37 cellular contexts compared by ENCODE assay signal in genomic region chr1:53500184-53501064, GRCh38. TPM values are rescaled to one million over a fixed set of nuclear protein-coding genes. Genes with fewer than 3 reads are reported as not detected.
DNase-seq lines count a peak whose midpoint lies in the region; ATAC-seq, FAIRE-seq and TF ChIP-seq lines count a peak whose summit lies in the region.
"Had no signal": no experiment of that assay in that cellular context is flagged by ENCODE, and none has a peak within 500 bp of the region (broad histone marks: within the 10 kb centered on the region; RNA-seq: fewer than 3 reads in every experiment).

No MANE protein-coding gene starts in this region.

- no peak overlapping the region for H3K4me3 ChIP-seq in mesenchymal stem cell (ENCODE audit: insufficient read depth in 1 of 2, low read depth in 1 of 2, low read length in 2 of 2)
- no peak overlapping the region for H3K4me3 ChIP-seq in HepG2 (replicated peaks in 1 of 3; ENCODE audit: insufficient read depth in 1 of 3, low read depth in 2 of 3, low read length in 3 of 3)
- H3K4me3 ChIP-seq: dorsolateral prefrontal cortex, esophagus squamous epithelium, heart left ventricle, pancreas, PC-9, skin epidermis had no signal

- POLR2A ChIA-PET in HepG2 (lab: Yijun Ruan, JAX), result no interaction called here

- TF ChIP-seq CTCF in HepG2 (CRISPR knock-in tag; IDR thresholded peaks at IDR 0.05), result no peak

- H2BK12ac ChIP-seq in mesenchymal stem cell (ENCODE audit: low read length in 2 of 2), result no peak overlapping the region

- intact Hi-C loops in Right ventricle myocardium inferior (cut with DNase I), result no loop called here
- intact Hi-C loops in cardiac septum (cut with DNase I), result no loop called here
- intact Hi-C loops in HepG2 (cut with micrococcal nuclease; ENCODE audit: unreplicated experiment), result no loop called here

- H3K4me1 ChIP-seq in mesenchymal stem cell (ENCODE audit: control insufficient read depth, insufficient read depth, low read depth, low read length) (peaks cover 3% of the 10 kb centered on the region), HepG2 (ENCODE audit: insufficient read depth, low read length) (no peaks in the 10 kb centered on the region)
- H3K4me1 ChIP-seq: esophagus squamous epithelium, heart left ventricle, pancreas had no signal

- H3K4me2 ChIP-seq in mesenchymal stem cell (ENCODE audit: low read length, poor library complexity, severe bottlenecking), result no peak overlapping the region
- H3K4me2 ChIP-seq in HepG2 (ENCODE audit: low read depth, low read length), result no peak overlapping the region
- H3K4me2 ChIP-seq: PC-9 had no signal

- no peak overlapping the region for H2BK15ac ChIP-seq in mesenchymal stem cell (ENCODE audit: low read depth, poor library complexity, severe bottlenecking)

- no peaks in the 10 kb centered on the region for H4K20me1 ChIP-seq in HepG2 (ENCODE audit: insufficient read depth, low read length)

- H3K79me2 ChIP-seq in HepG2 (ENCODE audit: insufficient read depth, low read length), result no peaks in the 10 kb centered on the region

- TF ChIP-seq RAD21 in HepG2 (CRISPR knock-in tag; IDR thresholded peaks at IDR 0.05), result no peak

- 48% methylated on average over 34 of the region's 34 CpGs for WGBS in mesenchymal stem cell
- WGBS in HepG2 (ENCODE audit: low lambda C conversion rate), result 32% methylated on average over 17 of the region's 34 CpGs

- H3K18ac ChIP-seq in mesenchymal stem cell (ENCODE audit: low read depth in 1 of 2, low read length in 2 of 2), result no peak overlapping the region

- no peak overlapping the region for H3K23ac ChIP-seq in mesenchymal stem cell (ENCODE audit: low read length in 2 of 2)

- BruUV-seq in HepG2 (replicated peaks; lab: Mats Ljungman, UMichigan), result no TSS peak

- no peak for FAIRE-seq in HepG2 (lab: Jason Lieb, UNC)
- FAIRE-seq: A204.1, D721Med, GM18507, GM19239, pancreas had no signal

- H4K91ac ChIP-seq in mesenchymal stem cell (ENCODE audit: low read length), result no peak overlapping the region

- DNase-seq in Right ventricle myocardium inferior (ENCODE audit: missing footprints) (peak; percentile 55), cardiac septum (ENCODE audit: low spot score) (no peak), NCI-H446 treated with DMSO at 0.1 percent for 48 hours (lab: John Stamatoyannopoulos, UW) (peak; percentile 96), mesenchymal stem cell (peak; percentile 31), HepG2 (ENCODE audit: low spot score) (no peak)
- no peak for DNase-seq in activated effector memory CD4-positive, alpha-beta T cell treated with anti-CD3 and anti-CD28 coated beads, Interleukin-2, amount 50 U/mL, for 16 hours
- DNase-seq: activated CD8-positive, alpha-beta T cell treated with anti-CD3 and anti-CD28 coated beads, Interleukin-2, amount 10 ng/mL, durations not matched to agents 7 days and 5 days; amygdala; CD4-positive, alpha-beta T cell; dorsolateral prefrontal cortex; EL; esophagus squamous epithelium; foreskin melanocyte; GOT3; heart left ventricle; midbrain; naive thymus-derived CD4-positive, alpha-beta T cell; NCI-H1930; NCI-H526; PC-9; stimulated activated naive B cell treated with anti-CD40 and anti-IgM and Interleukin-4, amounts not matched to agents 10 μg/mL and 1 μg/mL and 100 μg/mL, for 72 hours; substantia nigra had no signal

- no peak overlapping the region for H2AFZ ChIP-seq in mesenchymal stem cell (ENCODE audit: low read depth, low read length)
- no peak overlapping the region for H2AFZ ChIP-seq in HepG2 (ENCODE audit: low read length)
- H2AFZ ChIP-seq: PC-9 had no signal

- H3K36me3 ChIP-seq in mesenchymal stem cell (ENCODE audit: control insufficient read depth in 1 of 2, insufficient read depth in 2 of 2, low read depth in 1 of 2, low read length in 2 of 2), result no peaks in the 10 kb centered on the region
- H3K36me3 ChIP-seq in HepG2 (replicated peaks in 1 of 2; ENCODE audit: control insufficient read depth in 1 of 2, insufficient read depth in 2 of 2, low read length in 2 of 2), result no peaks in the 10 kb centered on the region
- H3K36me3 ChIP-seq: esophagus squamous epithelium, heart left ventricle, pancreas had no signal

- H3K79me1 ChIP-seq in mesenchymal stem cell (replicated peaks; ENCODE audit: low read length, poor library complexity, severe bottlenecking), result no peaks in the 10 kb centered on the region

- CTCF ChIA-PET in HepG2 (lab: Yijun Ruan, JAX; ENCODE audit: low intra/inter-chr PET ratio, low total read pairs), result no interaction called here

- H3K9ac ChIP-seq in mesenchymal stem cell (ENCODE audit: low read length), result no peak overlapping the region
- H3K9ac ChIP-seq in HepG2 (ENCODE audit: insufficient read depth, low read depth, low read length), result no peak overlapping the region

- H3K27me3 ChIP-seq in mesenchymal stem cell (ENCODE audit: control insufficient read depth in 1 of 2, insufficient read depth in 1 of 2, low read length in 2 of 2) (peaks cover 16 to 48% of the 10 kb centered on the region in 2 experiments), HepG2 (ENCODE audit: control insufficient read depth in 1 of 2, insufficient read depth in 2 of 2, low read length in 2 of 2) (peaks cover 7 to 41% of the 10 kb centered on the region in 2 experiments; a peak in 4 of 5 replicates)
- H3K27me3 ChIP-seq: pancreas had no signal

- in situ Hi-C loops in HepG2 (cut with HindIII; ENCODE audit: extremely low pct_ligation_motif_present, low pct_unique_long_range_greater_than_20kb), result no loop called here

- no peak overlapping the region for H2AK5ac ChIP-seq in mesenchymal stem cell (ENCODE audit: low read length, severe bottlenecking)

- no peak for ATAC-seq in Right ventricle myocardium inferior
- no peak for ATAC-seq in HG02973 (IDR thresholded peaks at IDR 0.05; ENCODE audit: unreplicated experiment)
- ATAC-seq in HepG2, result no peak
- ATAC-seq in HG02840 (IDR thresholded peaks at IDR 0.05; ENCODE audit: low FRiP score, unreplicated experiment), result no peak
- ATAC-seq: activated CD8-positive, alpha-beta T cell treated with anti-CD3 and anti-CD28 coated beads, Interleukin-2, amount 10 ng/mL, durations not matched to agents 7 days and 5 days; activated T-helper 17 cell treated with anti-CD3 and anti-CD28 coated beads, Interleukin-2, amount 50 U/mL, for 72 hours; heart left ventricle; naive thymus-derived CD4-positive, alpha-beta T cell; pancreas; stimulated activated naive B cell treated with anti-CD40 and anti-IgM and Interleukin-4, amounts not matched to agents 10 μg/mL and 1 μg/mL and 100 μg/mL, for 72 hours had no signal

- TF ChIP-seq EP300 in HepG2 (IDR thresholded peaks at IDR 0.05; ENCODE audit: low read depth in 2 of 2, low read length in 2 of 2) (no peak), HepG2 (CRISPR knock-in tag; IDR thresholded peaks at IDR 0.05; ENCODE audit: borderline replicate concordance) (no peak)

- H4K8ac ChIP-seq in mesenchymal stem cell (ENCODE audit: low read length), result no peak overlapping the region

- no peak overlapping the region for H2BK120ac ChIP-seq in mesenchymal stem cell (ENCODE audit: low read depth, low read length)

- H3K9me3 ChIP-seq in mesenchymal stem cell (ENCODE audit: control insufficient read depth, low read length) (no peaks in the 10 kb centered on the region), HepG2 (ENCODE audit: low read length) (no peaks in the 10 kb centered on the region)
- H3K9me3 ChIP-seq: esophagus squamous epithelium, heart left ventricle, pancreas had no signal

- H3K27ac ChIP-seq in mesenchymal stem cell (ENCODE audit: low read length, poor library complexity, severe bottlenecking), result no peak overlapping the region
- H3K27ac ChIP-seq in HepG2 (ENCODE audit: extremely low read length, insufficient read depth, low read length), result no peak overlapping the region
- H3K27ac ChIP-seq: dorsolateral prefrontal cortex, esophagus squamous epithelium, pancreas, PC-9, skin epidermis had no signal

- H3K14ac ChIP-seq in mesenchymal stem cell (ENCODE audit: low read length in 2 of 2), result no peak overlapping the region

- no peak overlapping the region for H2BK5ac ChIP-seq in mesenchymal stem cell (ENCODE audit: low read depth, low read length, poor library complexity, severe bottlenecking)

- no peak overlapping the region for H3K4ac ChIP-seq in mesenchymal stem cell (ENCODE audit: low read depth in 1 of 2, low read length in 2 of 2)

- no peak for TF ChIP-seq POLR2A in HepG2 (IDR thresholded peaks at IDR 0.05; ENCODE audit: insufficient read depth in 1 of 2, low read depth in 2 of 2, low read length in 2 of 2)

TF ChIP-seq in HepG2, 621 proteins besides CTCF, POLR2A, EP300 and RAD21 (continues in another document):
- TF ChIP-seq ZC3H4 (CRISPR knock-in tag; IDR thresholded peaks at IDR 0.05; ENCODE audit: borderline replicate concordance), result no peak
- no peak for TF ChIP-seq PITX1 (CRISPR knock-in tag; IDR thresholded peaks at IDR 0.05)
- TF ChIP-seq ZNF383 (CRISPR knock-in tag; IDR thresholded peaks at IDR 0.05; ENCODE audit: borderline replicate concordance), result no peak
- no peak for TF ChIP-seq ZNF451 (CRISPR knock-in tag; IDR thresholded peaks at IDR 0.05)
- TF ChIP-seq ZNF776 (CRISPR knock-in tag; IDR thresholded peaks at IDR 0.05), result no peak
- no peak for TF ChIP-seq ZNF260 (CRISPR knock-in tag; IDR thresholded peaks at IDR 0.05; ENCODE audit: borderline replicate concordance, low read depth)

RNA-seq across cellular contexts. Expression of gene DMRTB1, which starts 41.2 kb away (rescaled TPM):
- total RNA-seq in Right ventricle myocardium inferior (not detected), cardiac septum (not detected), HepG2 (2016; rRNA removed; fragmentation: Illumina TruSeq; extraction: Trizol) (not detected in 2 replicates)
- polyA plus RNA-seq in mesenchymal stem cell (2013, experiment 1 of 2), result not detected
- not detected for polyA plus RNA-seq in mesenchymal stem cell (2013, experiment 2 of 2)
- total RNA-seq in HepG2 (2016; cell fraction: cytosol; rRNA removed; fragmentation: Illumina TruSeq; extraction: Trizol; ENCODE audit: low read depth), result not detected in 2 replicates
- total RNA-seq in HepG2 (2016; cell fraction: insoluble cytoplasmic fraction; rRNA removed; fragmentation: Illumina TruSeq; extraction: Trizol), result not detected in 2 replicates
- not detected in 2 replicates for total RNA-seq in HepG2 (2016; cell fraction: membrane; rRNA removed; fragmentation: Illumina TruSeq; extraction: Trizol)
- total RNA-seq in HepG2 (2016; cell fraction: nucleus; rRNA removed; fragmentation: Illumina TruSeq; extraction: Trizol), result not detected in 2 replicates
- not detected in 2 replicates for polyA plus RNA-seq in HepG2 (2011; rRNA removed)
- not detected in 2 replicates for polyA plus RNA-seq in HepG2 (2011; cell fraction: cytosol; rRNA removed)
- polyA plus RNA-seq in HepG2 (2011; cell fraction: nucleus; rRNA removed), result not detected in 2 replicates
- polyA plus RNA-seq in HepG2 (2012), result not detected in 2 replicates
- not detected in 2 replicates for polyA plus RNA-seq in HepG2 (2016; cell fraction: cytosol; fragmentation: Illumina TruSeq; extraction: Trizol; ENCODE audit: low read depth)
- not detected in 2 replicates for polyA plus RNA-seq in HepG2 (2016; cell fraction: insoluble cytoplasmic fraction; fragmentation: Illumina TruSeq; extraction: Trizol; ENCODE audit: low read depth)
- not detected in 2 replicates for polyA plus RNA-seq in HepG2 (2016; cell fraction: membrane; fragmentation: Illumina TruSeq; extraction: Trizol; ENCODE audit: low read depth)
- not detected in 2 replicates for polyA plus RNA-seq in HepG2 (2016; cell fraction: nucleus; fragmentation: Illumina TruSeq; extraction: Trizol; ENCODE audit: insufficient read depth, low read depth)
- not detected in 2 replicates for polyA minus RNA-seq in HepG2 (2011; rRNA and poly(A)+ RNA removed; ENCODE audit: low replicate concordance)
- polyA minus RNA-seq in HepG2 (2011; cell fraction: cytosol; rRNA and poly(A)+ RNA removed), result not detected in 2 replicates
- not detected in 2 replicates for polyA minus RNA-seq in HepG2 (2011; cell fraction: nucleus; rRNA and poly(A)+ RNA removed)
- total RNA-seq: activated CD8-positive, alpha-beta T cell treated with anti-CD3 and anti-CD28 coated beads, Interleukin-2, amount 10 ng/mL, durations not matched to agents 7 days and 5 days; activated T-helper 17 cell treated with anti-CD3 and anti-CD28 coated beads, Interleukin-2, amount 50 U/mL, for 72 hours; CD4-positive, alpha-beta T cell; chondrocyte; esophagus squamous epithelium; heart left ventricle; kidney epithelial cell; LHCN-M2; lower leg skin; naive thymus-derived CD4-positive, alpha-beta T cell; pancreas; PC-9; renal cortical epithelial cell; T-helper 2 cell treated with Interferon-gamma antibody and Interleukin-4, amounts not matched to agents 100 ng/mL and 5 ng/mL, for 36 hours had no signal
- polyA plus RNA-seq: heart left ventricle; naive thymus-derived CD4-positive, alpha-beta T cell; pancreas had no signal

Comparison
In these comparisons a context has a peak if more than half of its experiments do, and no peak if none do; other contexts are left out.
1. DNase-seq: peak in Right ventricle myocardium inferior (single experiment), NCI-H446 treated with DMSO at 0.1 percent for 48 hours (single experiment) and mesenchymal stem cell (single experiment); none in cardiac septum (single experiment), activated effector memory CD4-positive, alpha-beta T cell treated with anti-CD3 and anti-CD28 coated beads, Interleukin-2, amount 50 U/mL, for 16 hours (single experiment) and HepG2 (single experiment).